ENCODE assay signal across 13 cellular contexts in the genomic region with DNA sequence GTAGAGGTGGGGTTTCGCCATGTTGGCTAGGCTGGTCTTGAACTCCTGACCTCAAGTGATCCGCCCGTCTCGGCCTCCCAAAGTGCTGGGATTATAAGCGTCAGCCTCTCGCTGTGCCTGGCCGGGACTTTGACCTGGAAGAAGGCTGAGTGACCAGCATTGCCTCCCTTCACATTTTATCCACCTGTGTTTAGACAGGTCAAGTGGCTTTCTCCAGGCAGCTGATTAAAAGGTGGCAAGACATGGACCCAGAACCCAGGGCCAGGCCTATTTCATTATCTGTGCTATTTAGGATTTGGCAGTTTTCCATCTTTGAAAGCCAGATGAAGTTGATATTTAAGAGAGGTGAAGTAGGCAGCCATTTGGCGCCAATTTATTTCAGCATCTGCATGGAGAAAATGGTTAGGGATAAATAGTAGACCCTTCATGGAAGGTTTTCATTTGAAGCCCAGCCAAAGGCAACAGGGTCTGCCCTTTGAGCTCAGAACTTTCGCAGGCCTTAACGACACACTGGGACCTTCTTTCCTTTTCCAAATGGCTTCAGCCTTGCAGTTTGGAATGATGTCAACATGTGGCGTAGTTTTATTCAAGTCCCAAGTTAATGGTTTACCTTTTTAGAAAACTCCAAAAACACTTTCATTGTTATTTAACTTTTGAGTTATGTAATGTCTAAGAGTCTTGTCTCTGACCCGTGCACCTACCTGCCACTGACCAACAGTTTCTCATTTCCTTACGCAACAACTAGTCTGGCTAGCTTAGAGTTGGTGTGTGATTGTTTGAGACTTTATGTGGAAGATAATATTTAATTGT.
"Had no signal": no experiment of that assay in that cellular context is flagged by ENCODE, and none has a peak within 500 bp of the region (broad histone marks: within the 10 kb centered on the region; RNA-seq: fewer than 3 reads in every experiment).

No MANE protein-coding gene starts in this region.

- H3K79me2 ChIP-seq: parathyroid adenoma had no signal

- H3K27me3 ChIP-seq: vagina had no signal

- DNase-seq: activated CD8-positive, alpha-beta memory T cell treated with anti-CD3 and anti-CD28 coated beads, Interleukin-2, amount 10 ng/mL, durations not matched to agents 7 days and 5 days; activated effector memory CD4-positive, alpha-beta T cell treated with anti-CD3 and anti-CD28 coated beads, Interleukin-2, amount 50 U/mL, for 16 hours; activated T-cell treated with anti-CD3 and anti-CD28 coated beads, Interleukin-2, amount 50 U/mL, for 4 hours; amniotic stem cell; cortex of kidney; effector memory CD4-positive, alpha-beta T cell; hypothalamus; left cardiac atrium; small intestine had no signal

- H3K4me3 ChIP-seq: vagina had no signal

- ATAC-seq: activated CD8-positive, alpha-beta memory T cell treated with anti-CD3 and anti-CD28 coated beads, Interleukin-2, amount 10 ng/mL, durations not matched to agents 7 days and 5 days; activated naive CD4-positive, alpha-beta T cell treated with anti-CD3 and anti-CD28 coated beads, Interleukin-2, amount 50 U/mL, for 72 hours; activated T-cell treated with anti-CD3 and anti-CD28 coated beads, Interleukin-2, amount 50 U/mL, for 4 hours had no signal

- H3K36me3 ChIP-seq: vagina had no signal

- H3K9me3 ChIP-seq: vagina had no signal

- FAIRE-seq: small intestine had no signal

- H3K4me1 ChIP-seq: vagina had no signal

- H3K9ac ChIP-seq: parathyroid adenoma had no signal

- H2AFZ ChIP-seq: parathyroid adenoma had no signal

- H3K27ac ChIP-seq: epithelial cell of prostate, parathyroid adenoma, vagina had no signal
